Comparison of ENCODE assay signal across 12 cellular contexts in genomic region chr17:5035356-5035755, GRCh38. TPM values are rescaled to one million over a fixed set of nuclear protein-coding genes. Genes with fewer than 3 reads are reported as not detected.
DNase-seq lines count a peak whose midpoint lies in the region; ATAC-seq and TF ChIP-seq lines count a peak whose summit lies in the region.
"Had no signal": no experiment of that assay in that cellular context is flagged by ENCODE, and none has a peak within 500 bp of the region (broad histone marks: within the 10 kb centered on the region; RNA-seq: fewer than 3 reads in every experiment).

Gene SLC52A1 (minus strand): TSS chr17:5035426. CDS start chr17:5034606, 820 bp downstream.

- H3K9me3 Mint-ChIP-seq in activated T-helper 1 cell treated with anti-CD3 and anti-CD28 coated beads, Interleukin-12 subunit alpha, Interleukin-12 subunit beta, Interleukin-2, Interleukin-4 antibody, amounts not matched to agents 30 ng/mL and 10 ng/mL and 1 ng/mL, durations not matched to agents 14 hours and 24 hours and 36 hours = no peaks in the 10 kb centered on the region

- H3K27ac Mint-ChIP-seq in activated T-helper 1 cell treated with anti-CD3 and anti-CD28 coated beads, Interleukin-12 subunit alpha, Interleukin-12 subunit beta, Interleukin-2, Interleukin-4 antibody, amounts not matched to agents 30 ng/mL and 10 ng/mL and 1 ng/mL, durations not matched to agents 14 hours and 24 hours and 36 hours = peak within 1 kb of the TSS; percentile 9

- H3K27me3 ChIP-seq in thoracic aorta (replicated peaks; ENCODE audit: insufficient read depth) = no peaks in the 10 kb centered on the region

- peaks cover 5% of the 10 kb centered on the region for H3K36me3 Mint-ChIP-seq in activated T-helper 1 cell treated with anti-CD3 and anti-CD28 coated beads, Interleukin-12 subunit alpha, Interleukin-12 subunit beta, Interleukin-2, Interleukin-4 antibody, amounts not matched to agents 30 ng/mL and 10 ng/mL and 1 ng/mL, durations not matched to agents 14 hours and 24 hours and 36 hours (ENCODE audit: low read depth)

- no peak within 1 kb of the TSS for H3K4me3 Mint-ChIP-seq in activated T-helper 1 cell treated with anti-CD3 and anti-CD28 coated beads, Interleukin-12 subunit alpha, Interleukin-12 subunit beta, Interleukin-2, Interleukin-4 antibody, amounts not matched to agents 30 ng/mL and 10 ng/mL and 1 ng/mL, durations not matched to agents 14 hours and 24 hours and 36 hours

- peaks cover 15% of the 10 kb centered on the region for H3K4me1 Mint-ChIP-seq in activated T-helper 1 cell treated with anti-CD3 and anti-CD28 coated beads, Interleukin-12 subunit alpha, Interleukin-12 subunit beta, Interleukin-2, Interleukin-4 antibody, amounts not matched to agents 30 ng/mL and 10 ng/mL and 1 ng/mL, durations not matched to agents 14 hours and 24 hours and 36 hours (ENCODE audit: low read depth)

- H3K27me3 Mint-ChIP-seq in activated T-helper 1 cell treated with anti-CD3 and anti-CD28 coated beads, Interleukin-12 subunit alpha, Interleukin-12 subunit beta, Interleukin-2, Interleukin-4 antibody, amounts not matched to agents 30 ng/mL and 10 ng/mL and 1 ng/mL, durations not matched to agents 14 hours and 24 hours and 36 hours (ENCODE audit: insufficient read depth) = peaks cover 7% of the 10 kb centered on the region

- DNase-seq in NCI-H2227 (lab: John Stamatoyannopoulos, UW; ENCODE audit: unreplicated experiment) (peak; percentile 12), NCI-H2227 treated with DMSO at 0.1 percent for 48 hours (lab: John Stamatoyannopoulos, UW) (no peak), iPS-NIHi11 (ENCODE audit: low spot score) (peak; percentile 70), thoracic aorta (ENCODE audit: low spot score) (no peak), pons (ENCODE audit: low spot score) (no peak)
- DNase-seq in activated T-helper 1 cell treated with anti-CD3 and anti-CD28 coated beads, Interleukin-12 subunit alpha, Interleukin-12 subunit beta, Interleukin-2, Interleukin-4 antibody, amounts not matched to agents 30 ng/mL and 10 ng/mL and 1 ng/mL, durations not matched to agents 14 hours and 24 hours and 36 hours (ENCODE audit: low spot score) = no peak
- DNase-seq in activated naive CD4-positive, alpha-beta T cell treated with anti-CD3 and anti-CD28 coated beads, Interleukin-2, amount 50 U/mL, for 16 hours = no peak
- DNase-seq in activated CD4-positive, alpha-beta T cell treated with anti-CD3 and anti-CD28 coated beads, Interleukin-2, amount 50 U/mL, for 1 hour = no peak
- DNase-seq: activated CD4-positive, CD25-positive, alpha-beta regulatory T cell treated with anti-CD3 and anti-CD28 coated beads, Interleukin-2, amount 50 U/mL, for 72 hours; aorta; OCI-M1 had no signal

- peak within 1 kb of the TSS; percentile 50 for H3K4me3 ChIP-seq in thoracic aorta

- no peaks in the 10 kb centered on the region for H3K36me3 ChIP-seq in thoracic aorta

- intact Hi-C loops in activated T-helper 1 cell treated with anti-CD3 and anti-CD28 coated beads, Interleukin-12 subunit alpha, Interleukin-12 subunit beta, Interleukin-2, Interleukin-4 antibody, amounts not matched to agents 30 ng/mL and 10 ng/mL and 1 ng/mL, durations not matched to agents 14 hours and 24 hours and 36 hours (cut with micrococcal nuclease) = loop anchor here (10.0 kb wide), 1 partner anchor 79 kb away; the partner anchor contains the start of genes USP6 and ZNF232

- H3K9me3 ChIP-seq in thoracic aorta = no peaks in the 10 kb centered on the region

- no peak for TF ChIP-seq CTCF in thoracic aorta (IDR thresholded peaks at IDR 0.05)

- ATAC-seq in thoracic aorta (ENCODE audit: insufficient number of reproducible peaks, low FRiP score, low read depth) = no peak

- no peak within 1 kb of the TSS for H3K27ac ChIP-seq in thoracic aorta

- H3K4me1 ChIP-seq in thoracic aorta (ENCODE audit: control insufficient read depth in 1 of 2, low read depth in 2 of 2) = no peaks in the 10 kb centered on the region

RNA-seq across cellular contexts. Expression of gene SLC52A1, which starts in this region (rescaled TPM):
- 0.20 and 0.23 TPM in 2 replicates for total RNA-seq in activated T-helper 1 cell treated with anti-CD3 and anti-CD28 coated beads, Interleukin-12 subunit alpha, Interleukin-12 subunit beta, Interleukin-2, Interleukin-4 antibody, amounts not matched to agents 30 ng/mL and 10 ng/mL and 1 ng/mL, durations not matched to agents 14 hours and 24 hours and 36 hours
- not detected for total RNA-seq in thoracic aorta
- total RNA-seq: aorta, HT1080 had no signal

Comparison
In these comparisons a context has a peak if more than half of its experiments do, and no peak if none do; other contexts are left out.
1. DNase-seq: peak in NCI-H2227 (single experiment) and iPS-NIHi11 (single experiment); none in NCI-H2227 treated with DMSO at 0.1 percent for 48 hours (single experiment), activated T-helper 1 cell treated with anti-CD3 and anti-CD28 coated beads, Interleukin-12 subunit alpha, Interleukin-12 subunit beta, Interleukin-2, Interleukin-4 antibody, amounts not matched to agents 30 ng/mL and 10 ng/mL and 1 ng/mL, durations not matched to agents 14 hours and 24 hours and 36 hours (single experiment), thoracic aorta (single experiment), activated naive CD4-positive, alpha-beta T cell treated with anti-CD3 and anti-CD28 coated beads, Interleukin-2, amount 50 U/mL, for 16 hours (single experiment), pons (single experiment) and activated CD4-positive, alpha-beta T cell treated with anti-CD3 and anti-CD28 coated beads, Interleukin-2, amount 50 U/mL, for 1 hour (single experiment).